22 cellular contexts compared by ENCODE assay signal in genomic region chr9:117720987-117721386, GRCh38. TPM values are rescaled to one million over a fixed set of nuclear protein-coding genes. Genes with fewer than 3 reads are reported as not detected.
"Had no signal": no experiment of that assay in that cellular context is flagged by ENCODE, and none has a peak within 500 bp of the region (broad histone marks: within the 10 kb centered on the region; RNA-seq: fewer than 3 reads in every experiment).

No MANE protein-coding gene starts in this region.

- H3K27me3 Mint-ChIP-seq: activated CD8-positive, alpha-beta T cell treated with anti-CD3 and anti-CD28 coated beads for 36 hours; activated naive CD8-positive, alpha-beta T cell; type B pancreatic cell had no signal

- H3K27me3 ChIP-seq: adrenal gland, body of pancreas, colonic mucosa, dorsolateral prefrontal cortex, gastroesophageal sphincter, uterus had no signal

- H3K9me3 ChIP-seq: adrenal gland, body of pancreas, colonic mucosa, gastroesophageal sphincter, uterus had no signal

- ATAC-seq: activated CD8-positive, alpha-beta T cell treated with anti-CD3 and anti-CD28 coated beads for 36 hours; stimulated activated naive CD8-positive, alpha-beta T cell treated with anti-CD3 and anti-CD28 coated beads, Interleukin-15, Interleukin-2, amounts not matched to agents 100 U/mL and 50 U/mL, for 24 hours had no signal

- H3K27ac Mint-ChIP-seq: activated B cell treated with CpG ODN at 0.5 μM for 24 hours; activated CD8-positive, alpha-beta T cell treated with anti-CD3 and anti-CD28 coated beads for 36 hours; activated naive CD8-positive, alpha-beta T cell; immature natural killer cell; naive B cell; nephron progenitor cell; type B pancreatic cell had no signal

- H3K27ac ChIP-seq: body of pancreas, colonic mucosa, dorsolateral prefrontal cortex, parathyroid adenoma had no signal

- H3K4me3 ChIP-seq: adrenal gland, body of pancreas, colonic mucosa, dorsolateral prefrontal cortex, gastroesophageal sphincter, uterus had no signal

- H3K4me1 ChIP-seq: colonic mucosa, parathyroid adenoma, uterus had no signal

- H3K9ac ChIP-seq: parathyroid adenoma had no signal

- H3K36me3 Mint-ChIP-seq: activated naive CD8-positive, alpha-beta T cell; naive B cell; type B pancreatic cell had no signal

- H3K4me3 Mint-ChIP-seq: activated B cell treated with CpG ODN at 0.5 μM for 24 hours; activated CD8-positive, alpha-beta T cell treated with anti-CD3 and anti-CD28 coated beads for 36 hours; activated naive CD8-positive, alpha-beta T cell; immature natural killer cell; naive B cell; nephron progenitor cell; type B pancreatic cell had no signal

- H2AFZ ChIP-seq: parathyroid adenoma had no signal

- H3K9me3 Mint-ChIP-seq: activated B cell treated with CpG ODN at 0.5 μM for 24 hours; activated CD8-positive, alpha-beta T cell treated with anti-CD3 and anti-CD28 coated beads for 36 hours; naive B cell; nephron progenitor cell; type B pancreatic cell had no signal

- H3K36me3 ChIP-seq: adrenal gland, colonic mucosa, gastroesophageal sphincter, uterus had no signal

- H3K79me2 ChIP-seq: parathyroid adenoma had no signal

- DNase-seq: activated B cell treated with CpG ODN at 0.5 μM for 24 hours; activated CD4-positive, alpha-beta T cell treated with anti-CD3 and anti-CD28 coated beads, Interleukin-2, amount 50 U/mL, for 1 hour; activated CD8-positive, alpha-beta T cell treated with anti-CD3 and anti-CD28 coated beads for 36 hours; activated naive CD4-positive, alpha-beta T cell treated with Interleukin-2 at 50 U/mL for 16 hours; activated T-cell treated with anti-CD3 and anti-CD28 coated beads, Interleukin-2, amount 50 U/mL, for 48 hours; body of pancreas; cerebellar nuclear complex; dorsolateral prefrontal cortex; effector memory CD4-positive, alpha-beta T cell; immature natural killer cell; naive B cell; nephron progenitor cell; stimulated activated CD4-positive, alpha-beta T cell treated with anti-CD3 and anti-CD28 coated beads, Interleukin-12 subunit alpha, Interleukin-12 subunit beta, amount 100 ng/mL, for 4 hours; stimulated activated CD4-positive, alpha-beta T cell treated with anti-CD3 and anti-CD28 coated beads, Interleukin-4, amount 100 ng/mL, for 1 hour; stimulated activated naive CD8-positive, alpha-beta T cell treated with anti-CD3 and anti-CD28 coated beads, Interleukin-15, Interleukin-2, amounts not matched to agents 100 U/mL and 50 U/mL, for 24 hours; uterus had no signal

RNA-seq across cellular contexts. Expression of gene TLR4, which starts 16.8 kb away (rescaled TPM):
- total RNA-seq: activated CD8-positive, alpha-beta T cell treated with anti-CD3 and anti-CD28 coated beads for 36 hours had no signal
